ENCODE assay signal across 8 cellular contexts in the genomic region with DNA sequence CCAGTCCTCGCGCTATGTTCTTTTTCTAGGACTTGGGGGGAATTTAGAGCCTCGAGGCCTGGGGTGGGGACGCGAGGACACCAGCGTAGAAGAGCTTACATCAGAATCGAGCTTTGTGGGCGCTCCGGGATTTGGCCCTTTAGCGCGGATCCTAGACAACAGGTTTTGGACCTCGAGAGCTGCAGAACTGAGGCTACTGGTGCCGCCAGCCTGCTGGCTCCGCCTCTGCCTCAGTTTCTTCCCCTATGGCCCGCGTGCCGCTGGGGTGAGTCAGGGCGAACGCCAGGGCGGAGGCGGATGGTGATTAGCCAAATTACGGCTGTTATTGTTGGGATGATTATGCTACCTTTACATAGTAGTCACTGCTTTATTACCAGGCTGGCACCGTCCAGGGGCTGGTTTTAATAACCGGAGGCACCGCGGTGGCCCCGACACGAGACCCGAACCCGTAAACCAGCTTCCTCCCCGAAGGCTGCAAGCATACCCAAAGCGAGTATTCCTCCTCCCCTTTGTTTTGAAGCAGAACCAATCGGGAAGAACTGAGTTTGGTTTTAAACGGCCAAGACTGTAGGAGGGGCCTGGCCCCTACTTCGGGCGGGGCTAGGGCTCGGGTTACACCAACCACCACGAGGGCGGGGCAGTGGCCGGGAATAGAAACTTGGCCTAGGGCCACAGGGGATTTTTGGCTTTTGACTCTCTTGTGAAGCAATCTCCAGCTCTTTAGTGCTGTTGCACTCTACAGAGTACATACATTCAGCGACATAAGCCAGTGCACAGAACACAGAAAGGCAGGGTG. TPM values are rescaled to one million over a fixed set of nuclear protein-coding genes. Genes with fewer than 3 reads are reported as not detected.
A peak's percentile ranks its signal among the peaks of the same experiment; 100 is the strongest.
DNase-seq lines count a peak whose midpoint lies in the region; ATAC-seq and TF ChIP-seq lines count a peak whose summit lies in the region.

No MANE protein-coding gene starts in this region.

- WGBS in hepatocyte (ENCODE audit: low lambda C conversion rate, missing lambda C conversion rate): 1% methylated on average over 41 of the region's 41 CpGs

- peak; percentile 91 for DNase-seq in NCI-H2029 treated with DMSO at 0.1 percent for 48 hours (lab: John Stamatoyannopoulos, UW)
- peak; percentile 94 for DNase-seq in T1000 (lab: John Stamatoyannopoulos, UW)
- DNase-seq in astrocyte of the hippocampus (ENCODE audit: low read depth, low spot score): peak; percentile 98
- peak; percentile 98 for DNase-seq in hepatocyte (ENCODE audit: low spot score)
- DNase-seq in renal cortical epithelial cell (ENCODE audit: low read depth): peak; percentile 96
- no peak for DNase-seq in cortex of kidney (lab: John Stamatoyannopoulos, UW)

- peak overlapping the region; percentile 91 for H3K27ac ChIP-seq in hepatocyte

- H2AFZ ChIP-seq in hepatocyte: peak overlapping the region; percentile 50

- no peaks in the 10 kb centered on the region for H3K9me3 ChIP-seq in hepatocyte (ENCODE audit: low read depth)

- H3K4me3 ChIP-seq in hepatocyte: peak overlapping the region; percentile 21

- H3K79me2 ChIP-seq in hepatocyte: peaks cover 24% of the 10 kb centered on the region

- no peaks in the 10 kb centered on the region for H3K9me2 ChIP-seq in hepatocyte (replicated peaks; ENCODE audit: insufficient read depth)

- peaks cover 14% of the 10 kb centered on the region for H3K4me1 ChIP-seq in hepatocyte (ENCODE audit: insufficient read depth)

- H3K36me3 ChIP-seq in hepatocyte (replicated peaks; ENCODE audit: insufficient read depth, low read depth): no peaks in the 10 kb centered on the region

- H3K27me3 ChIP-seq in hepatocyte: no peaks in the 10 kb centered on the region

- TF ChIP-seq CTCF in hepatocyte (IDR thresholded peaks at IDR 0.05; ENCODE audit: poor library complexity): no peak

- ATAC-seq in GM18511 (IDR thresholded peaks at IDR 0.05; ENCODE audit: unreplicated experiment) (peak; percentile 72), HG03025 (IDR thresholded peaks at IDR 0.05; ENCODE audit: low FRiP score, unreplicated experiment) (peak; percentile 50)

- H3K4me2 ChIP-seq in hepatocyte: peak overlapping the region; percentile 81

- H4K20me1 ChIP-seq in hepatocyte (ENCODE audit: insufficient read depth, poor library complexity, severe bottlenecking): no peaks in the 10 kb centered on the region

RNA-seq across cellular contexts. Expression of gene GTPBP2, which starts 0.6 kb away (rescaled TPM):
- 42.9 and 59.5 TPM in 2 replicates for total RNA-seq in hepatocyte
- polyA plus RNA-seq in hepatocyte: 21.9 and 28.7 TPM in 2 replicates
- total RNA-seq in renal cortical epithelial cell: 46.0 and 53.2 TPM in 2 replicates

RNA-seq across cellular contexts. Expression of gene MAD2L1BP, which starts 5.9 kb away (rescaled TPM):
- total RNA-seq in hepatocyte (36.3 and 47.6 TPM in 2 replicates), renal cortical epithelial cell (49.7 and 91.3 TPM in 2 replicates)
- polyA plus RNA-seq in hepatocyte: 32.1 and 43.8 TPM in 2 replicates

RNA-seq across cellular contexts. Expression of gene RSPH9, which starts 15.1 kb away (rescaled TPM):
- 0.08 and 0.73 TPM in 2 replicates for total RNA-seq in hepatocyte
- 1.8 and 2.8 TPM in 2 replicates for polyA plus RNA-seq in hepatocyte
- 0.17 and 0.35 TPM in 2 replicates for total RNA-seq in renal cortical epithelial cell

RNA-seq across cellular contexts. Expression of gene POLH, which starts 53.7 kb away (rescaled TPM):
- total RNA-seq in hepatocyte: 7.4 and 8.9 TPM in 2 replicates
- polyA plus RNA-seq in hepatocyte: 5.0 and 5.1 TPM in 2 replicates
- total RNA-seq in renal cortical epithelial cell: 33.0 and 47.8 TPM in 2 replicates

RNA-seq across cellular contexts. Expression of gene XPO5, which starts 53.9 kb away (rescaled TPM):
- total RNA-seq in hepatocyte: 21.4 and 23.4 TPM in 2 replicates
- polyA plus RNA-seq in hepatocyte: 12.0 and 16.2 TPM in 2 replicates
- 39.8 and 49.1 TPM in 2 replicates for total RNA-seq in renal cortical epithelial cell
